Comparison of ENCODE assay signal across 28 cellular contexts in genomic region chr4:68950033-68950432, GRCh38. TPM values are rescaled to one million over a fixed set of nuclear protein-coding genes. Genes with fewer than 3 reads are reported as not detected.
DNase-seq lines count a peak whose midpoint lies in the region; ATAC-seq, FAIRE-seq and TF ChIP-seq lines count a peak whose summit lies in the region.
"Had no signal": no experiment of that assay in that cellular context is flagged by ENCODE, and none has a peak within 500 bp of the region (broad histone marks: within the 10 kb centered on the region; RNA-seq: fewer than 3 reads in every experiment).

No MANE protein-coding gene starts in this region.

- H3K4me3 ChIP-seq in hepatocyte (peak overlapping the region; percentile 12), liver (ENCODE audit: low read depth in 1 of 3, low read length in 3 of 3) (peak overlapping the region; percentile 35 to 64 (median 54)), small intestine (ENCODE audit: low read depth in 1 of 2, low read length in 2 of 2) (peak overlapping the region in 1 of 2 donors; percentile 50), breast epithelium (no peak overlapping the region)
- H3K4me3 ChIP-seq: MG63, PC-9, SJSA1 had no signal

- H3K27ac Mint-ChIP-seq in activated T-cell treated with anti-CD3 and anti-CD28 coated beads, Interleukin-2, amount 50 U/mL, for 72 hours: no peak overlapping the region

- no peaks in the 10 kb centered on the region for H3K9me2 ChIP-seq in hepatocyte (replicated peaks; ENCODE audit: insufficient read depth)

- peak in 1 of 2 donors; percentile 8 for TF ChIP-seq RAD21 in liver (IDR thresholded peaks at IDR 0.05)

- H3K4me3 Mint-ChIP-seq in activated T-cell treated with anti-CD3 and anti-CD28 coated beads, Interleukin-2, amount 50 U/mL, for 72 hours: no peak overlapping the region

- TF ChIP-seq POLR2A in breast epithelium (IDR thresholded peaks at IDR 0.05): no peak

- peaks cover 2% of the 10 kb centered on the region for H3K79me2 ChIP-seq in hepatocyte

- H3K36me3 ChIP-seq in hepatocyte (replicated peaks; ENCODE audit: insufficient read depth, low read depth): no peaks in the 10 kb centered on the region
- H3K36me3 ChIP-seq in liver (ENCODE audit: control insufficient read depth in 4 of 4, insufficient read depth in 3 of 4, low read depth in 1 of 4, low read length in 3 of 4): no peaks in the 10 kb centered on the region
- no peaks in the 10 kb centered on the region for H3K36me3 ChIP-seq in small intestine (ENCODE audit: control insufficient read depth in 2 of 2, insufficient read depth in 2 of 2, low read length in 2 of 2)
- H3K36me3 ChIP-seq in breast epithelium: no peaks in the 10 kb centered on the region
- H3K36me3 ChIP-seq: MG63, SJSA1 had no signal

- no peaks in the 10 kb centered on the region for H3K27me3 Mint-ChIP-seq in activated T-cell treated with anti-CD3 and anti-CD28 coated beads, Interleukin-2, amount 50 U/mL, for 72 hours (ENCODE audit: low read depth)

- H3K36me3 Mint-ChIP-seq in activated T-cell treated with anti-CD3 and anti-CD28 coated beads, Interleukin-2, amount 50 U/mL, for 72 hours (ENCODE audit: insufficient read depth in 2 of 2): no peaks in the 10 kb centered on the region

- peak overlapping the region; percentile 48 for H3K4me2 ChIP-seq in hepatocyte
- H3K4me2 ChIP-seq: PC-9 had no signal

- intact Hi-C loops in breast epithelium (cut with DNase I; ENCODE audit: low total_unique reads): no loop called here

- no peaks in the 10 kb centered on the region for H3K4me1 Mint-ChIP-seq in activated T-cell treated with anti-CD3 and anti-CD28 coated beads, Interleukin-2, amount 50 U/mL, for 72 hours (ENCODE audit: low read depth)

- H3K27me3 ChIP-seq in hepatocyte (no peaks in the 10 kb centered on the region), liver (ENCODE audit: control insufficient read depth in 4 of 4, insufficient read depth in 4 of 4, low read length in 3 of 4) (no peaks in the 10 kb centered on the region), small intestine (ENCODE audit: control insufficient read depth in 2 of 2, insufficient read depth in 2 of 2, low read length in 2 of 2) (no peaks in the 10 kb centered on the region), breast epithelium (no peaks in the 10 kb centered on the region)
- H3K27me3 ChIP-seq: MG63, SJSA1 had no signal

- DNase-seq in AG08395 (ENCODE audit: low spot score) (peak; percentile 0), hepatocyte (ENCODE audit: low spot score) (no peak), small intestine (peak; percentile 52), breast epithelium (ENCODE audit: low spot score in 2 of 2) (no peak)
- no peak for DNase-seq in activated T-cell treated with anti-CD3 and anti-CD28 coated beads, Interleukin-2, amount 50 U/mL, for 72 hours
- DNase-seq: ACHN; Calu3; DMS153; IMR-90; KG1; MG63; NCI-H1105 treated with DMSO at 0.1 percent for 48 hours; NCI-H146; NCI-H1930; NCI-H2107; NCI-H446 treated with DMSO at 0.1 percent for 48 hours; NCI-H526; NCI-H82; NK-92 treated with Interleukin-12 subunit alpha and Interleukin-12 subunit beta, amount 100 ng/mL, for 24 hours; PC-9; Right ventricle myocardium superior; RPMI8226 had no signal

- no peaks in the 10 kb centered on the region for H3K9me3 Mint-ChIP-seq in activated T-cell treated with anti-CD3 and anti-CD28 coated beads, Interleukin-2, amount 50 U/mL, for 72 hours

- peak overlapping the region; percentile 65 to 84 for H3K9ac ChIP-seq in liver (ENCODE audit: low read depth in 1 of 2, low read length in 2 of 2)

- TF ChIP-seq CTCF in hepatocyte (IDR thresholded peaks at IDR 0.05; ENCODE audit: poor library complexity): no peak
- no peak for TF ChIP-seq CTCF in liver (IDR thresholded peaks at IDR 0.05; ENCODE audit: low read depth, low read length, missing input control)
- no peak for TF ChIP-seq CTCF in breast epithelium (IDR thresholded peaks at IDR 0.05)

- H3K4me1 ChIP-seq in hepatocyte (ENCODE audit: insufficient read depth): peaks cover 9% of the 10 kb centered on the region
- peaks cover 0 to 21% (median 6%) of the 10 kb centered on the region in 4 donors for H3K4me1 ChIP-seq in liver (ENCODE audit: control insufficient read depth in 4 of 4, insufficient read depth in 4 of 4, low read length in 3 of 4)
- no peaks in the 10 kb centered on the region for H3K4me1 ChIP-seq in small intestine (ENCODE audit: control insufficient read depth in 2 of 2, insufficient read depth in 1 of 2, low read depth in 1 of 2, low read length in 1 of 2)
- H3K4me1 ChIP-seq in breast epithelium: no peaks in the 10 kb centered on the region
- H3K4me1 ChIP-seq: SJSA1 had no signal

- H4K20me1 ChIP-seq in hepatocyte (ENCODE audit: insufficient read depth, poor library complexity, severe bottlenecking): no peaks in the 10 kb centered on the region

- H2AFZ ChIP-seq in hepatocyte: no peak overlapping the region
- H2AFZ ChIP-seq: PC-9 had no signal

- H3K9me3 ChIP-seq in hepatocyte (ENCODE audit: low read depth): no peaks in the 10 kb centered on the region
- no peaks in the 10 kb centered on the region for H3K9me3 ChIP-seq in liver (ENCODE audit: control insufficient read depth in 4 of 4, low read length in 3 of 4)
- H3K9me3 ChIP-seq in small intestine (ENCODE audit: control insufficient read depth, low read depth): no peaks in the 10 kb centered on the region
- H3K9me3 ChIP-seq in breast epithelium: no peaks in the 10 kb centered on the region
- H3K9me3 ChIP-seq: MG63, SJSA1 had no signal

- no peak for ATAC-seq in activated T-cell treated with anti-CD3 and anti-CD28 coated beads, Interleukin-2, amount 50 U/mL, for 72 hours (replicated peaks in 1 of 2)
- ATAC-seq in HG03097 (IDR thresholded peaks at IDR 0.05; ENCODE audit: low FRiP score, unreplicated experiment): no peak

- 90% methylated on average over 2 of the region's 2 CpGs for WGBS in hepatocyte (ENCODE audit: low lambda C conversion rate, missing lambda C conversion rate)
- 32% methylated on average over 2 of the region's 2 CpGs for WGBS in liver
- WGBS in small intestine, 3 donors: 13 to 57% (median 33%) methylated on average over 2 of the region's 2 CpGs

- FAIRE-seq in small intestine (lab: Jason Lieb, UNC): peak; percentile 76
- FAIRE-seq: H54 had no signal

- H3K27ac ChIP-seq in hepatocyte (peak overlapping the region; percentile 75), liver (ENCODE audit: low read depth in 1 of 2, low read length in 2 of 2) (peak overlapping the region; percentile 41 to 72), small intestine (ENCODE audit: low read depth in 1 of 2, low read length in 1 of 2) (peak overlapping the region in 1 of 2 donors; percentile 55), breast epithelium (no peak overlapping the region)
- H3K27ac ChIP-seq: 22Rv1, PC-9, SJSA1 had no signal

TF ChIP-seq in liver, 16 proteins besides CTCF, POLR2A, EP300 and RAD21:
- TF ChIP-seq SP1 (IDR thresholded peaks at IDR 0.05): peak; percentile 21
- peak; percentile 82 for TF ChIP-seq TAF1 (conservative IDR thresholded peaks at IDR 0.05)
- TF ChIP-seq MAX (IDR thresholded peaks at IDR 0.05): no peak

RNA-seq across cellular contexts. Expression of gene UGT2A3, which starts 1.6 kb away (rescaled TPM):
- total RNA-seq in hepatocyte (112 and 126 TPM in 2 replicates), liver (10 to 100 TPM; 16.3 to 41.4 TPM), breast epithelium (under 1 TPM in 1 of 3 donors, not detected in 2; under 0.01 TPM)
- polyA plus RNA-seq in hepatocyte (30.3 and 30.4 TPM in 2 replicates), liver (10 to 100 TPM; 17.5 to 38.9 TPM), small intestine (100 to 1,000 TPM in 1 of 3 donors, 10 to 100 TPM in 2; 41.2 to 102 (median 90.0) TPM)
- total RNA-seq in activated T-cell treated with anti-CD3 and anti-CD28 coated beads, Interleukin-2, amount 50 U/mL, for 72 hours: not detected
- total RNA-seq: IMR-90, PC-9, Right ventricle myocardium superior, SJSA1 had no signal
- polyA plus RNA-seq: BJ, IMR-90 had no signal

Comparison
In these comparisons a context has a peak if more than half of its experiments do, and no peak if none do; other contexts are left out.
1. DNase-seq: peak in AG08395 (single experiment) and small intestine (single experiment); none in hepatocyte (single experiment), activated T-cell treated with anti-CD3 and anti-CD28 coated beads, Interleukin-2, amount 50 U/mL, for 72 hours (0 of 2) and breast epithelium (0 of 2).
2. H3K27ac ChIP-seq: peak in hepatocyte (single experiment) and liver (2 of 2); none in breast epithelium (0 of 2).
3. H3K4me3 ChIP-seq: peak in hepatocyte (single experiment) and liver (3 of 3); none in breast epithelium (0 of 3).
4. RNA of gene UGT2A3, which starts 1.6 kb away (total RNA-seq): 112 to 126 TPM in hepatocyte and 16.3 to 41.4 TPM in liver; not detected in activated T-cell treated with anti-CD3 and anti-CD28 coated beads, Interleukin-2, amount 50 U/mL, for 72 hours and under 0.01 TPM in breast epithelium; every median in the first group is over 10 times any median in the second.